Comparison of ENCODE assay signal across 21 cellular contexts in genomic region chr3:88262527-88262926, GRCh38.
DNase-seq lines count a peak whose midpoint lies in the region; ATAC-seq, FAIRE-seq and TF ChIP-seq lines count a peak whose summit lies in the region.
"Had no signal": no experiment of that assay in that cellular context is flagged by ENCODE, and none has a peak within 500 bp of the region (broad histone marks: within the 10 kb centered on the region; RNA-seq: fewer than 3 reads in every experiment).

No MANE protein-coding gene starts in this region.

- peak; percentile 57 for DNase-seq in activated CD4-positive, alpha-beta T cell treated with anti-CD3 and anti-CD28 coated beads, Interleukin-2, amount 10 ng/mL, durations not matched to agents 24 days and 14 days
- no peak for DNase-seq in activated CD4-positive, alpha-beta T cell treated with anti-CD3 and anti-CD28 coated beads for 4 hours
- no peak for DNase-seq in Calu3
- DNase-seq in KBM-7, result peak; percentile 2
- DNase-seq in left kidney (ENCODE audit: low read depth, low spot score), result peak; percentile 25
- no peak for DNase-seq in Peyer's patch
- DNase-seq in HepG2 (ENCODE audit: low spot score), result no peak
- DNase-seq: 8988T; CD8-positive, alpha-beta T cell; DMS 273 treated with DMSO at 0.1 percent for 48 hours; DMS53; DND-41; EL; GDM1; GOT3; H9 had no signal

- ATAC-seq in HG03025 (IDR thresholded peaks at IDR 0.05; ENCODE audit: low FRiP score, unreplicated experiment) (no peak), HepG2 (no peak)
- ATAC-seq: CD8-positive, alpha-beta T cell had no signal

- H3K4me2 ChIP-seq in HepG2 (ENCODE audit: low read depth, low read length), result no peak overlapping the region
- H3K4me2 ChIP-seq: BLaER1 treated with 17β-estradiol and CSF1 and Interleukin-3, amounts not matched to agents 10 nM and 100 nM had no signal

- BruUV-seq in Calu3 (replicated peaks; lab: Mats Ljungman, UMichigan) (no TSS peak), HepG2 (replicated peaks; lab: Mats Ljungman, UMichigan) (no TSS peak)

- no peak for TF ChIP-seq RAD21 in HepG2 (CRISPR knock-in tag; IDR thresholded peaks at IDR 0.05)

- H3K9me3 Mint-ChIP-seq in activated CD4-positive, alpha-beta T cell treated with anti-CD3 and anti-CD28 coated beads, Interleukin-2, amount 10 ng/mL, durations not matched to agents 24 days and 14 days, result no peaks in the 10 kb centered on the region
- no peaks in the 10 kb centered on the region for H3K9me3 Mint-ChIP-seq in Calu3 (ENCODE audit: low read depth, unreplicated experiment)
- H3K9me3 Mint-ChIP-seq: CD8-positive, alpha-beta T cell; H9 had no signal

- H2AFZ ChIP-seq in HepG2 (ENCODE audit: low read length), result no peak overlapping the region

- H3K36me3 ChIP-seq in Peyer's patch (no peaks in the 10 kb centered on the region), HepG2 (replicated peaks in 1 of 2; ENCODE audit: control insufficient read depth in 1 of 2, insufficient read depth in 2 of 2, low read length in 2 of 2) (no peaks in the 10 kb centered on the region)
- H3K36me3 ChIP-seq: BLaER1 treated with 17β-estradiol and CSF1 and Interleukin-3, amounts not matched to agents 10 nM and 100 nM had no signal

- H4K20me1 ChIP-seq in HepG2 (ENCODE audit: insufficient read depth, low read length), result no peaks in the 10 kb centered on the region
- H4K20me1 ChIP-seq: BLaER1 treated with 17β-estradiol and CSF1 and Interleukin-3, amounts not matched to agents 10 nM and 100 nM had no signal

- no peaks in the 10 kb centered on the region for H3K27me3 ChIP-seq in Peyer's patch
- H3K27me3 ChIP-seq in HepG2 (ENCODE audit: control insufficient read depth in 1 of 2, insufficient read depth in 2 of 2, low read length in 2 of 2), result no peaks in the 10 kb centered on the region; a peak in 1 of 5 replicates
- H3K27me3 ChIP-seq: BLaER1 treated with 17β-estradiol and CSF1 and Interleukin-3, amounts not matched to agents 10 nM and 100 nM had no signal

- CTCF ChIA-PET in Calu3 (lab: Charles Lee), result no interaction called here
- CTCF ChIA-PET in HepG2 (lab: Yijun Ruan, JAX; ENCODE audit: low intra/inter-chr PET ratio, low total read pairs), result no interaction called here

- WGBS in HepG2 (ENCODE audit: low lambda C conversion rate), result 24% methylated on average over 4 of the region's 4 CpGs

- no peak overlapping the region for H3K9ac ChIP-seq in HepG2 (ENCODE audit: insufficient read depth, low read depth, low read length)
- H3K9ac ChIP-seq: BLaER1 treated with 17β-estradiol and CSF1 and Interleukin-3, amounts not matched to agents 10 nM and 100 nM had no signal

- no peaks in the 10 kb centered on the region for H3K27me3 Mint-ChIP-seq in activated CD4-positive, alpha-beta T cell treated with anti-CD3 and anti-CD28 coated beads, Interleukin-2, amount 10 ng/mL, durations not matched to agents 24 days and 14 days
- H3K27me3 Mint-ChIP-seq in Calu3 (ENCODE audit: unreplicated experiment), result no peaks in the 10 kb centered on the region
- H3K27me3 Mint-ChIP-seq: B cell had no signal

- TF ChIP-seq EP300 in HepG2 (IDR thresholded peaks at IDR 0.05; ENCODE audit: low read depth in 2 of 2, low read length in 2 of 2), result no peak
- TF ChIP-seq EP300 in HepG2 (CRISPR knock-in tag; IDR thresholded peaks at IDR 0.05; ENCODE audit: borderline replicate concordance), result no peak

- no peak overlapping the region for H3K27ac Mint-ChIP-seq in activated CD4-positive, alpha-beta T cell treated with anti-CD3 and anti-CD28 coated beads, Interleukin-2, amount 10 ng/mL, durations not matched to agents 24 days and 14 days
- H3K27ac Mint-ChIP-seq in Calu3 (ENCODE audit: unreplicated experiment), result peak overlapping the region; percentile 19
- H3K27ac Mint-ChIP-seq: B cell; CD8-positive, alpha-beta T cell had no signal

- no peak for FAIRE-seq in HepG2 (lab: Jason Lieb, UNC)
- FAIRE-seq: GM12892, GM18507 had no signal

- no peak overlapping the region for H3K4me3 ChIP-seq in Peyer's patch
- H3K4me3 ChIP-seq in HepG2 (replicated peaks in 1 of 3; ENCODE audit: insufficient read depth in 1 of 3, low read depth in 2 of 3, low read length in 3 of 3), result no peak overlapping the region
- H3K4me3 ChIP-seq: BLaER1 treated with 17β-estradiol and CSF1 and Interleukin-3, amounts not matched to agents 10 nM and 100 nM had no signal

- H3K4me1 ChIP-seq in Peyer's patch (peaks cover 0 to 5% (median 0%) of the 10 kb centered on the region in 4 donors), HepG2 (ENCODE audit: insufficient read depth, low read length) (no peaks in the 10 kb centered on the region)
- H3K4me1 ChIP-seq: BLaER1 treated with 17β-estradiol and CSF1 and Interleukin-3, amounts not matched to agents 10 nM and 100 nM had no signal

- in situ Hi-C loops in KBM-7 (cut with MboI; ENCODE audit: low pct_unique_long_range_greater_than_20kb, low sequenced_read_pairs), result no loop called here
- in situ Hi-C loops in HepG2 (cut with HindIII; ENCODE audit: extremely low pct_ligation_motif_present, low pct_unique_long_range_greater_than_20kb), result no loop called here

- TF ChIP-seq CTCF in Calu3 (IDR thresholded peaks at IDR 0.05; ENCODE audit: unreplicated experiment) (no peak), Peyer's patch (IDR thresholded peaks at IDR 0.05) (no peak), HepG2 (CRISPR knock-in tag; IDR thresholded peaks at IDR 0.05) (no peak)

- H3K4me1 Mint-ChIP-seq in activated CD4-positive, alpha-beta T cell treated with anti-CD3 and anti-CD28 coated beads, Interleukin-2, amount 10 ng/mL, durations not matched to agents 24 days and 14 days, result no peaks in the 10 kb centered on the region
- H3K4me1 Mint-ChIP-seq in Calu3 (ENCODE audit: low read depth, unreplicated experiment), result peaks cover 8% of the 10 kb centered on the region
- H3K4me1 Mint-ChIP-seq: B cell, H9 had no signal

- H3K27ac ChIP-seq in Peyer's patch, result no peak overlapping the region
- no peak overlapping the region for H3K27ac ChIP-seq in HepG2 (ENCODE audit: extremely low read length, insufficient read depth, low read length)
- H3K27ac ChIP-seq: BLaER1 treated with 17β-estradiol and CSF1 and Interleukin-3, amounts not matched to agents 10 nM and 100 nM had no signal

- no peak for TF ChIP-seq POLR2A in Peyer's patch (IDR thresholded peaks at IDR 0.05)
- no peak for TF ChIP-seq POLR2A in HepG2 (IDR thresholded peaks at IDR 0.05; ENCODE audit: insufficient read depth in 1 of 2, low read depth in 2 of 2, low read length in 2 of 2)

- H3K9me3 ChIP-seq in Peyer's patch, result no peaks in the 10 kb centered on the region
- H3K9me3 ChIP-seq in HepG2 (ENCODE audit: low read length), result no peaks in the 10 kb centered on the region
- H3K9me3 ChIP-seq: BLaER1 treated with 17β-estradiol and CSF1 and Interleukin-3, amounts not matched to agents 10 nM and 100 nM had no signal

- H3K4me3 Mint-ChIP-seq in activated CD4-positive, alpha-beta T cell treated with anti-CD3 and anti-CD28 coated beads, Interleukin-2, amount 10 ng/mL, durations not matched to agents 24 days and 14 days, result no peak overlapping the region
- peak overlapping the region; percentile 3 for H3K4me3 Mint-ChIP-seq in Calu3 (ENCODE audit: low read depth, unreplicated experiment)
- H3K4me3 Mint-ChIP-seq: B cell; CD8-positive, alpha-beta T cell; H9 had no signal

- H3K79me2 ChIP-seq in HepG2 (ENCODE audit: insufficient read depth, low read length), result no peaks in the 10 kb centered on the region

- no peaks in the 10 kb centered on the region for H3K36me3 Mint-ChIP-seq in activated CD4-positive, alpha-beta T cell treated with anti-CD3 and anti-CD28 coated beads, Interleukin-2, amount 10 ng/mL, durations not matched to agents 24 days and 14 days (ENCODE audit: low read depth)
- H3K36me3 Mint-ChIP-seq in Calu3 (ENCODE audit: insufficient read depth, unreplicated experiment), result no peaks in the 10 kb centered on the region
- H3K36me3 Mint-ChIP-seq: CD8-positive, alpha-beta T cell had no signal

- POLR2A ChIA-PET in HepG2 (lab: Yijun Ruan, JAX), result no interaction called here

- intact Hi-C loops in activated CD4-positive, alpha-beta T cell treated with anti-CD3 and anti-CD28 coated beads, Interleukin-2, amount 10 ng/mL, durations not matched to agents 24 days and 14 days (cut with micrococcal nuclease), result no loop called here
- intact Hi-C loops in Calu3 (cut with micrococcal nuclease; ENCODE audit: unreplicated experiment) (no loop called here), HepG2 (cut with micrococcal nuclease; ENCODE audit: unreplicated experiment) (no loop called here)

TF ChIP-seq in HepG2, 621 proteins besides CTCF, POLR2A, EP300 and RAD21:
- TF ChIP-seq, protein P1, sequence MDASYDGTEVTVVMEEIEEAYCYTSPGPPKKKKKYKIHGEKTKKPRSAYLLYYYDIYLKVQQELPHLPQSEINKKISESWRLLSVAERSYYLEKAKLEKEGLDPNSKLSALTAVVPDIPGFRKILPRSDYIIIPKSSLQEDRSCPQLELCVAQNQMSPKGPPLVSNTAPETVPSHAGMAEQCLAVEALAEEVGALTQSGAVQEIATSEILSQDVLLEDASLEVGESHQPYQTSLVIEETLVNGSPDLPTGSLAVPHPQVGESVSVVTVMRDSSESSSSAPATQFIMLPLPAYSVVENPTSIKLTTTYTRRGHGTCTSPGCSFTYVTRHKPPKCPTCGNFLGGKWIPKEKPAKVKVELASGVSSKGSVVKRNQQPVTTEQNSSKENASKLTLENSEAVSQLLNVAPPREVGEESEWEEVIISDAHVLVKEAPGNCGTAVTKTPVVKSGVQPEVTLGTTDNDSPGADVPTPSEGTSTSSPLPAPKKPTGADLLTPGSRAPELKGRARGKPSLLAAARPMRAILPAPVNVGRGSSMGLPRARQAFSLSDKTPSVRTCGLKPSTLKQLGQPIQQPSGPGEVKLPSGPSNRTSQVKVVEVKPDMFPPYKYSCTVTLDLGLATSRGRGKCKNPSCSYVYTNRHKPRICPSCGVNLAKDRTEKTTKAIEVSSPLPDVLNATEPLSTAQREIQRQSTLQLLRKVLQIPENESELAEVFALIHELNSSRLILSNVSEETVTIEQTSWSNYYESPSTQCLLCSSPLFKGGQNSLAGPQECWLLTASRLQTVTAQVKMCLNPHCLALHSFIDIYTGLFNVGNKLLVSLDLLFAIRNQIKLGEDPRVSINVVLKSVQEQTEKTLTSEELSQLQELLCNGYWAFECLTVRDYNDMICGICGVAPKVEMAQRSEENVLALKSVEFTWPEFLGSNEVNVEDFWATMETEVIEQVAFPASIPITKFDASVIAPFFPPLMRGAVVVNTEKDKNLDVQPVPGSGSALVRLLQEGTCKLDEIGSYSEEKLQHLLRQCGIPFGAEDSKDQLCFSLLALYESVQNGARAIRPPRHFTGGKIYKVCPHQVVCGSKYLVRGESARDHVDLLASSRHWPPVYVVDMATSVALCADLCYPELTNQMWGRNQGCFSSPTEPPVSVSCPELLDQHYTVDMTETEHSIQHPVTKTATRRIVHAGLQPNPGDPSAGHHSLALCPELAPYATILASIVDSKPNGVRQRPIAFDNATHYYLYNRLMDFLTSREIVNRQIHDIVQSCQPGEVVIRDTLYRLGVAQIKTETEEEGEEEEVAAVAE (CRISPR knock-in tag; IDR thresholded peaks at IDR 0.05; ENCODE audit: borderline replicate concordance), result no peak
- TF ChIP-seq ADNP (CRISPR knock-in tag; IDR thresholded peaks at IDR 0.05) (no peak), ZNF205 (CRISPR knock-in tag; IDR thresholded peaks at IDR 0.05) (no peak)

Comparison
In these comparisons a context has a peak if more than half of its experiments do, and no peak if none do; other contexts are left out.
1. DNase-seq: peak in activated CD4-positive, alpha-beta T cell treated with anti-CD3 and anti-CD28 coated beads, Interleukin-2, amount 10 ng/mL, durations not matched to agents 24 days and 14 days (single experiment), KBM-7 (single experiment) and left kidney (single experiment); none in activated CD4-positive, alpha-beta T cell treated with anti-CD3 and anti-CD28 coated beads for 4 hours (0 of 2), Calu3 (single experiment), Peyer's patch (0 of 3) and HepG2 (single experiment).